Comparison of ENCODE assay signal across 1 cellular context in the genomic region with DNA sequence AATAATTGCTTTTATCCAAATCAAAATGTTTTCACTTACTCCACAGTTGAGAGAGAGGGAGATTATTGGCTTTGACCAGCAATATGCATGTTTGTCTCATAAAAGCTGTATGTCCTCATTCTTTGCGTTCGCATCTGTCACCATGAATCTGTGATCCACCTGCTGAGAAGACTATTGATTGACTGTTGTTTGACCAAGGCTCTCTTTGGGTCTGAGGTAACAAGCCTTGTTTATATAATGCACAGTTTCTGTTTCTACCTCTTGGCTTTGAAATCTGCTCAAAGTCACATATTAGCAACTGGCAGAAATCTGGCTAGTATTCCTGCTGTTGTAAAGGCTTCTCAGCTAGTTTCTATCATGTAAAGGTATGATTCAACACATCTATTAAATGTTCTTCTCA.
TF ChIP-seq lines count a peak whose summit lies in the region.

No MANE protein-coding gene starts in this region.

TF ChIP-seq in HepG2, 621 proteins besides CTCF, POLR2A, EP300 and RAD21 (continued from another document and continues in another):
- TF ChIP-seq DNMT1 (CRISPR knock-in tag; IDR thresholded peaks at IDR 0.05), result no peak
- no peak for TF ChIP-seq SRF (IDR thresholded peaks at IDR 0.05; ENCODE audit: low read depth, low read length)
- TF ChIP-seq ZFP36L2 (CRISPR knock-in tag; IDR thresholded peaks at IDR 0.05), result no peak
- no peak; the same call in 1 of the 2 replicates for TF ChIP-seq RXRA (CRISPR knock-in tag; IDR thresholded peaks at IDR 0.05)
- no peak for TF ChIP-seq CERS6 (CRISPR knock-in tag; IDR thresholded peaks at IDR 0.05)
- peak; percentile 93 for TF ChIP-seq ONECUT2 (CRISPR knock-in tag; IDR thresholded peaks at IDR 0.05)
- no peak for TF ChIP-seq SP1 (IDR thresholded peaks at IDR 0.05)
- TF ChIP-seq SP1 (CRISPR knock-in tag; IDR thresholded peaks at IDR 0.05), result no peak
- TF ChIP-seq, protein P1, sequence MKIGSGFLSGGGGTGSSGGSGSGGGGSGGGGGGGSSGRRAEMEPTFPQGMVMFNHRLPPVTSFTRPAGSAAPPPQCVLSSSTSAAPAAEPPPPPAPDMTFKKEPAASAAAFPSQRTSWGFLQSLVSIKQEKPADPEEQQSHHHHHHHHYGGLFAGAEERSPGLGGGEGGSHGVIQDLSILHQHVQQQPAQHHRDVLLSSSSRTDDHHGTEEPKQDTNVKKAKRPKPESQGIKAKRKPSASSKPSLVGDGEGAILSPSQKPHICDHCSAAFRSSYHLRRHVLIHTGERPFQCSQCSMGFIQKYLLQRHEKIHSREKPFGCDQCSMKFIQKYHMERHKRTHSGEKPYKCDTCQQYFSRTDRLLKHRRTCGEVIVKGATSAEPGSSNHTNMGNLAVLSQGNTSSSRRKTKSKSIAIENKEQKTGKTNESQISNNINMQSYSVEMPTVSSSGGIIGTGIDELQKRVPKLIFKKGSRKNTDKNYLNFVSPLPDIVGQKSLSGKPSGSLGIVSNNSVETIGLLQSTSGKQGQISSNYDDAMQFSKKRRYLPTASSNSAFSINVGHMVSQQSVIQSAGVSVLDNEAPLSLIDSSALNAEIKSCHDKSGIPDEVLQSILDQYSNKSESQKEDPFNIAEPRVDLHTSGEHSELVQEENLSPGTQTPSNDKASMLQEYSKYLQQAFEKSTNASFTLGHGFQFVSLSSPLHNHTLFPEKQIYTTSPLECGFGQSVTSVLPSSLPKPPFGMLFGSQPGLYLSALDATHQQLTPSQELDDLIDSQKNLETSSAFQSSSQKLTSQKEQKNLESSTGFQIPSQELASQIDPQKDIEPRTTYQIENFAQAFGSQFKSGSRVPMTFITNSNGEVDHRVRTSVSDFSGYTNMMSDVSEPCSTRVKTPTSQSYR (CRISPR knock-in tag; IDR thresholded peaks at IDR 0.05; ENCODE audit: borderline replicate concordance), result no peak
- no peak for TF ChIP-seq KDM3A (CRISPR knock-in tag; IDR thresholded peaks at IDR 0.05; ENCODE audit: low read depth)
- TF ChIP-seq, protein P2, sequence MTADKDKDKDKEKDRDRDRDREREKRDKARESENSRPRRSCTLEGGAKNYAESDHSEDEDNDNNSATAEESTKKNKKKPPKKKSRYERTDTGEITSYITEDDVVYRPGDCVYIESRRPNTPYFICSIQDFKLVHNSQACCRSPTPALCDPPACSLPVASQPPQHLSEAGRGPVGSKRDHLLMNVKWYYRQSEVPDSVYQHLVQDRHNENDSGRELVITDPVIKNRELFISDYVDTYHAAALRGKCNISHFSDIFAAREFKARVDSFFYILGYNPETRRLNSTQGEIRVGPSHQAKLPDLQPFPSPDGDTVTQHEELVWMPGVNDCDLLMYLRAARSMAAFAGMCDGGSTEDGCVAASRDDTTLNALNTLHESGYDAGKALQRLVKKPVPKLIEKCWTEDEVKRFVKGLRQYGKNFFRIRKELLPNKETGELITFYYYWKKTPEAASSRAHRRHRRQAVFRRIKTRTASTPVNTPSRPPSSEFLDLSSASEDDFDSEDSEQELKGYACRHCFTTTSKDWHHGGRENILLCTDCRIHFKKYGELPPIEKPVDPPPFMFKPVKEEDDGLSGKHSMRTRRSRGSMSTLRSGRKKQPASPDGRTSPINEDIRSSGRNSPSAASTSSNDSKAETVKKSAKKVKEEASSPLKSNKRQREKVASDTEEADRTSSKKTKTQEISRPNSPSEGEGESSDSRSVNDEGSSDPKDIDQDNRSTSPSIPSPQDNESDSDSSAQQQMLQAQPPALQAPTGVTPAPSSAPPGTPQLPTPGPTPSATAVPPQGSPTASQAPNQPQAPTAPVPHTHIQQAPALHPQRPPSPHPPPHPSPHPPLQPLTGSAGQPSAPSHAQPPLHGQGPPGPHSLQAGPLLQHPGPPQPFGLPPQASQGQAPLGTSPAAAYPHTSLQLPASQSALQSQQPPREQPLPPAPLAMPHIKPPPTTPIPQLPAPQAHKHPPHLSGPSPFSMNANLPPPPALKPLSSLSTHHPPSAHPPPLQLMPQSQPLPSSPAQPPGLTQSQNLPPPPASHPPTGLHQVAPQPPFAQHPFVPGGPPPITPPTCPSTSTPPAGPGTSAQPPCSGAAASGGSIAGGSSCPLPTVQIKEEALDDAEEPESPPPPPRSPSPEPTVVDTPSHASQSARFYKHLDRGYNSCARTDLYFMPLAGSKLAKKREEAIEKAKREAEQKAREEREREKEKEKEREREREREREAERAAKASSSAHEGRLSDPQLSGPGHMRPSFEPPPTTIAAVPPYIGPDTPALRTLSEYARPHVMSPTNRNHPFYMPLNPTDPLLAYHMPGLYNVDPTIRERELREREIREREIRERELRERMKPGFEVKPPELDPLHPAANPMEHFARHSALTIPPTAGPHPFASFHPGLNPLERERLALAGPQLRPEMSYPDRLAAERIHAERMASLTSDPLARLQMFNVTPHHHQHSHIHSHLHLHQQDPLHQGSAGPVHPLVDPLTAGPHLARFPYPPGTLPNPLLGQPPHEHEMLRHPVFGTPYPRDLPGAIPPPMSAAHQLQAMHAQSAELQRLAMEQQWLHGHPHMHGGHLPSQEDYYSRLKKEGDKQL (CRISPR knock-in tag; IDR thresholded peaks at IDR 0.05; ENCODE audit: low read depth), result 0 out of 2 replicates have a peak, but pooled peaks have one; percentile 32
- TF ChIP-seq PPARG (CRISPR knock-in tag; conservative IDR thresholded peaks at IDR 0.05), result peak; percentile 57; the same call in 1 of the 2 replicates
- TF ChIP-seq TOE1 (CRISPR knock-in tag; IDR thresholded peaks at IDR 0.05), result no peak
- no peak for TF ChIP-seq POLR2G (IDR thresholded peaks at IDR 0.05; ENCODE audit: low read depth, low read length)
- no peak for TF ChIP-seq SOX13 (IDR thresholded peaks at IDR 0.05)
- peak in 1 of 2 experiments; percentile 66; a peak in 2 of 4 replicates for TF ChIP-seq SOX13 (CRISPR knock-in tag; conservative IDR thresholded peaks at IDR 0.05 in 1 of 2, IDR thresholded peaks at IDR 0.05 in 1 of 2)
- no peak for TF ChIP-seq YEATS2 (CRISPR knock-in tag; IDR thresholded peaks at IDR 0.05; ENCODE audit: borderline replicate concordance)
- TF ChIP-seq NR2F2 (IDR thresholded peaks at IDR 0.05; ENCODE audit: borderline replicate concordance, low read depth), result 0 out of 2 replicates have a peak, but pooled peaks have one; percentile 45
- no peak for TF ChIP-seq NFAT5 (CRISPR knock-in tag; IDR thresholded peaks at IDR 0.05)
- TF ChIP-seq LRRFIP1 (CRISPR knock-in tag; conservative IDR thresholded peaks at IDR 0.05), result no peak
- TF ChIP-seq FOXK1 (CRISPR knock-in tag; IDR thresholded peaks at IDR 0.05; ENCODE audit: borderline replicate concordance, low read depth), result peak; percentile 92
- peak; percentile 47; the same call in 1 of the 2 replicates for TF ChIP-seq MIER3 (CRISPR knock-in tag; IDR thresholded peaks at IDR 0.05; ENCODE audit: borderline replicate concordance)
- TF ChIP-seq PRPF4 (IDR thresholded peaks at IDR 0.05; ENCODE audit: low read depth, low read length, poor library complexity, severe bottlenecking), result no peak
- TF ChIP-seq, protein P3, sequence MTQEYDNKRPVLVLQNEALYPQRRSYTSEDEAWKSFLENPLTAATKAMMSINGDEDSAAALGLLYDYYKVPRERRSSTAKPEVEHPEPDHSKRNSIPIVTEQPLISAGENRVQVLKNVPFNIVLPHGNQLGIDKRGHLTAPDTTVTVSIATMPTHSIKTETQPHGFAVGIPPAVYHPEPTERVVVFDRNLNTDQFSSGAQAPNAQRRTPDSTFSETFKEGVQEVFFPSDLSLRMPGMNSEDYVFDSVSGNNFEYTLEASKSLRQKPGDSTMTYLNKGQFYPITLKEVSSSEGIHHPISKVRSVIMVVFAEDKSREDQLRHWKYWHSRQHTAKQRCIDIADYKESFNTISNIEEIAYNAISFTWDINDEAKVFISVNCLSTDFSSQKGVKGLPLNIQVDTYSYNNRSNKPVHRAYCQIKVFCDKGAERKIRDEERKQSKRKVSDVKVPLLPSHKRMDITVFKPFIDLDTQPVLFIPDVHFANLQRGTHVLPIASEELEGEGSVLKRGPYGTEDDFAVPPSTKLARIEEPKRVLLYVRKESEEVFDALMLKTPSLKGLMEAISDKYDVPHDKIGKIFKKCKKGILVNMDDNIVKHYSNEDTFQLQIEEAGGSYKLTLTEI (CRISPR knock-in tag; conservative IDR thresholded peaks at IDR 0.05), result no peak
- TF ChIP-seq MYC (CRISPR knock-in tag; IDR thresholded peaks at IDR 0.05; ENCODE audit: borderline replicate concordance), result no peak
- peak; percentile 47 for TF ChIP-seq SAP130 (CRISPR knock-in tag; IDR thresholded peaks at IDR 0.05; ENCODE audit: low read depth)
- TF ChIP-seq E2F1 (CRISPR knock-in tag; IDR thresholded peaks at IDR 0.05), result no peak
- no peak for TF ChIP-seq KDM2A (CRISPR knock-in tag; IDR thresholded peaks at IDR 0.05; ENCODE audit: borderline replicate concordance, low read depth)
- TF ChIP-seq GTF3A (CRISPR knock-in tag; conservative IDR thresholded peaks at IDR 0.05), result no peak
- peak; percentile 65 for TF ChIP-seq SOX5 (CRISPR knock-in tag; IDR thresholded peaks at IDR 0.05; ENCODE audit: borderline replicate concordance)
- TF ChIP-seq KAT8 (CRISPR knock-in tag; IDR thresholded peaks at IDR 0.05), result no peak
- TF ChIP-seq, protein P4, sequence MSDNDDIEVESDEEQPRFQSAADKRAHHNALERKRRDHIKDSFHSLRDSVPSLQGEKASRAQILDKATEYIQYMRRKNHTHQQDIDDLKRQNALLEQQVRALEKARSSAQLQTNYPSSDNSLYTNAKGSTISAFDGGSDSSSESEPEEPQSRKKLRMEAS (IDR thresholded peaks at IDR 0.05), result peak; percentile 41; the same call in 1 of the 2 replicates
- no peak for TF ChIP-seq ZFAT (CRISPR knock-in tag; conservative IDR thresholded peaks at IDR 0.05)
- 0 out of 2 replicates have a peak, but pooled peaks have one; percentile 2 for TF ChIP-seq EHMT2 (IDR thresholded peaks at IDR 0.05; ENCODE audit: borderline replicate concordance, low read depth, low read length)
